ENCODE assay signal across 19 cellular contexts in the genomic region with DNA sequence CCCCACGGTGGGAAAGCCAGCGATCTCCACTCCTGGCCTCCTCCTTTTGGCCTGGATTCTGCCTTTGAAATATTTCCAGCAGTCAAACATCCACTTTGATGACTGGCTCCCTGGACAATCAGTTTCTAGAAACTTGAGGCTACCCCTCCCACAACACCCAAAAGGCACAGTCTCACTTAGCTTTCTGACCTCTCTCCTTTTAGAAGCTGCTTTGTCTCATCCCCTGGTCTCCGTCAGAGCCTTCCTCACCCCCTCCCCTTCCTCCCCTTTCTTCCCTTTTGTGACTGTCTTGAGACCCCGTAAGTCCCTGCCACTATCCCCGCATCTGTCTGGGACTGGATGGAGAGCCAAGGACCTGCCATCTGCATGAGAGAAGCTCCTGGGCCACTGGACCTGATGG.
"Had no signal": no experiment of that assay in that cellular context is flagged by ENCODE, and none has a peak within 500 bp of the region (broad histone marks: within the 10 kb centered on the region; RNA-seq: fewer than 3 reads in every experiment).

No MANE protein-coding gene starts in this region.

- H3K36me3 Mint-ChIP-seq: immature natural killer cell had no signal

- H3K4me1 ChIP-seq: gastrocnemius medialis had no signal

- H3K36me3 ChIP-seq: gastrocnemius medialis, ovary had no signal

- H3K4me3 Mint-ChIP-seq: immature natural killer cell, nephron had no signal

- H3K4me1 Mint-ChIP-seq: immature natural killer cell had no signal

- DNase-seq: effector CD8-positive, alpha-beta T cell; gastrocnemius medialis; immature natural killer cell; kidney; left cardiac atrium; left ventricle myocardium superior; mesenchymal stem cell; midbrain; nucleus accumbens; ovary; right cardiac atrium; small intestine; stimulated activated CD4-positive, alpha-beta T cell treated with anti-CD3 and anti-CD28 coated beads, Interleukin-12 subunit alpha, Interleukin-12 subunit beta, amount 100 ng/mL, for 4 hours; stimulated activated naive CD4-positive, alpha-beta T cell treated with Interleukin-2 at 50 U/mL for 16 hours; trophoblast cell had no signal

- H3K27ac ChIP-seq: coronary artery, gastrocnemius medialis, ovary had no signal

- ATAC-seq: esophagus mucosa, gastrocnemius medialis, left cardiac atrium, left ventricle myocardium superior, right cardiac atrium had no signal

- H3K4me3 ChIP-seq: coronary artery, gastrocnemius medialis, lung, ovary had no signal

- H3K27ac Mint-ChIP-seq: immature natural killer cell, nephron had no signal

- H3K27me3 ChIP-seq: gastrocnemius medialis, ovary had no signal

- H3K9me3 ChIP-seq: ovary had no signal
